ENCODE assay signal across 1 cellular context in the genomic region with DNA sequence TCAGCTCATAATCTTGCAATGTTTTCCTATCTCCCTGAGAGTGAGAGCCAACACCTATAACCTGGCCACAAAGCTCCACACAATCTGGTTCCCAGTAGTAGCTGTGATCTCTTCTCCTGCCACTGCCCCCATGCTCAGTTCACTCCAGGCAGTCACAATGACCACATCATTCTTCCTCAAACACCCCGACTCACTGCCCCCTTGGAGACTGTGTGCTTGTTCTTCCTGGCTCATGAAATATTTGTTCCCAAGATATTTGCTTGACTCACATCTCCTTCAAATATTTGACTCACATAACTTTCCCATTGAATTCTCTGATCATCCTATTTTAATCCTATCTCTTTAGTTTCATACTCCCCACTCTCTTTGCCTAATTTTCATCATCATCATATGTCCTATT.
TF ChIP-seq lines count a peak whose summit lies in the region.

No MANE protein-coding gene starts in this region.

TF ChIP-seq in GM23338, 12 proteins besides CTCF, POLR2A, EP300 and RAD21:
- TF ChIP-seq, protein P1, sequence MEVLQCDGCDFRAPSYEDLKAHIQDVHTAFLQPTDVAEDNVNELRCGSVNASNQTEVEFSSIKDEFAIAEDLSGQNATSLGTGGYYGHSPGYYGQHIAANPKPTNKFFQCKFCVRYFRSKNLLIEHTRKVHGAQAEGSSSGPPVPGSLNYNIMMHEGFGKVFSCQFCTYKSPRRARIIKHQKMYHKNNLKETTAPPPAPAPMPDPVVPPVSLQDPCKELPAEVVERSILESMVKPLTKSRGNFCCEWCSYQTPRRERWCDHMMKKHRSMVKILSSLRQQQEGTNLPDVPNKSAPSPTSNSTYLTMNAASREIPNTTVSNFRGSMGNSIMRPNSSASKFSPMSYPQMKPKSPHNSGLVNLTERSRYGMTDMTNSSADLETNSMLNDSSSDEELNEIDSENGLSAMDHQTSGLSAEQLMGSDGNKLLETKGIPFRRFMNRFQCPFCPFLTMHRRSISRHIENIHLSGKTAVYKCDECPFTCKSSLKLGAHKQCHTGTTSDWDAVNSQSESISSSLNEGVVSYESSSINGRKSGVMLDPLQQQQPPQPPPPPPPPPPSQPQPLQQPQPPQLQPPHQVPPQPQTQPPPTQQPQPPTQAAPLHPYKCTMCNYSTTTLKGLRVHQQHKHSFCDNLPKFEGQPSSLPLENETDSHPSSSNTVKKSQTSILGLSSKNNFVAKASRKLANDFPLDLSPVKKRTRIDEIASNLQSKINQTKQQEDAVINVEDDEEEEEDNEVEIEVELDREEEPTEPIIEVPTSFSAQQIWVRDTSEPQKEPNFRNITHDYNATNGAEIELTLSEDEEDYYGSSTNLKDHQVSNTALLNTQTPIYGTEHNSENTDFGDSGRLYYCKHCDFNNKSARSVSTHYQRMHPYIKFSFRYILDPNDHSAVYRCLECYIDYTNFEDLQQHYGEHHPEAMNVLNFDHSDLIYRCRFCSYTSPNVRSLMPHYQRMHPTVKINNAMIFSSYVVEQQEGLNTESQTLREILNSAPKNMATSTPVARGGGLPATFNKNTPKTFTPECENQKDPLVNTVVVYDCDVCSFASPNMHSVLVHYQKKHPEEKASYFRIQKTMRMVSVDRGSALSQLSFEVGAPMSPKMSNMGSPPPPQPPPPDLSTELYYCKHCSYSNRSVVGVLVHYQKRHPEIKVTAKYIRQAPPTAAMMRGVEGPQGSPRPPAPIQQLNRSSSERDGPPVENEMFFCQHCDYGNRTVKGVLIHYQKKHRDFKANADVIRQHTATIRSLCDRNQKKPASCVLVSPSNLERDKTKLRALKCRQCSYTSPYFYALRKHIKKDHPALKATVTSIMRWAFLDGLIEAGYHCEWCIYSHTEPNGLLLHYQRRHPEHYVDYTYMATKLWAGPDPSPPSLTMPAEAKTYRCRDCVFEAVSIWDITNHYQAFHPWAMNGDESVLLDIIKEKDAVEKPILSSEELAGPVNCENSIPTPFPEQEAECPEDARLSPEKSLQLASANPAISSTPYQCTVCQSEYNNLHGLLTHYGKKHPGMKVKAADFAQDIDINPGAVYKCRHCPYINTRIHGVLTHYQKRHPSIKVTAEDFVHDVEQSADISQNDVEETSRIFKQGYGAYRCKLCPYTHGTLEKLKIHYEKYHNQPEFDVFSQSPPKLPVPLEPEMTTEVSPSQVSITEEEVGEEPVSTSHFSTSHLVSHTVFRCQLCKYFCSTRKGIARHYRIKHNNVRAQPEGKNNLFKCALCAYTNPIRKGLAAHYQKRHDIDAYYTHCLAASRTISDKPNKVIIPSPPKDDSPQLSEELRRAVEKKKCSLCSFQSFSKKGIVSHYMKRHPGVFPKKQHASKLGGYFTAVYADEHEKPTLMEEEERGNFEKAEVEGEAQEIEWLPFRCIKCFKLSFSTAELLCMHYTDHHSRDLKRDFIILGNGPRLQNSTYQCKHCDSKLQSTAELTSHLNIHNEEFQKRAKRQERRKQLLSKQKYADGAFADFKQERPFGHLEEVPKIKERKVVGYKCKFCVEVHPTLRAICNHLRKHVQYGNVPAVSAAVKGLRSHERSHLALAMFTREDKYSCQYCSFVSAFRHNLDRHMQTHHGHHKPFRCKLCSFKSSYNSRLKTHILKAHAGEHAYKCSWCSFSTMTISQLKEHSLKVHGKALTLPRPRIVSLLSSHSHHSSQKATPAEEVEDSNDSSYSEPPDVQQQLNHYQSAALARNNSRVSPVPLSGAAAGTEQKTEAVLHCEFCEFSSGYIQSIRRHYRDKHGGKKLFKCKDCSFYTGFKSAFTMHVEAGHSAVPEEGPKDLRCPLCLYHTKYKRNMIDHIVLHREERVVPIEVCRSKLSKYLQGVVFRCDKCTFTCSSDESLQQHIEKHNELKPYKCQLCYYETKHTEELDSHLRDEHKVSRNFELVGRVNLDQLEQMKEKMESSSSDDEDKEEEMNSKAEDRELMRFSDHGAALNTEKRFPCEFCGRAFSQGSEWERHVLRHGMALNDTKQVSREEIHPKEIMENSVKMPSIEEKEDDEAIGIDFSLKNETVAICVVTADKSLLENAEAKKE (CRISPR knock-in tag; IDR thresholded peaks at IDR 0.05), result no peak
- TF ChIP-seq ZNF331 (CRISPR knock-in tag; IDR thresholded peaks at IDR 0.05; ENCODE audit: low read depth), result no peak
- no peak for TF ChIP-seq POLR2AphosphoS5 (IDR thresholded peaks at IDR 0.05; ENCODE audit: low read depth)
- no peak for TF ChIP-seq EZH2phosphoT487 (IDR thresholded peaks at IDR 0.05; ENCODE audit: unreplicated experiment)
